In the genomic region with DNA sequence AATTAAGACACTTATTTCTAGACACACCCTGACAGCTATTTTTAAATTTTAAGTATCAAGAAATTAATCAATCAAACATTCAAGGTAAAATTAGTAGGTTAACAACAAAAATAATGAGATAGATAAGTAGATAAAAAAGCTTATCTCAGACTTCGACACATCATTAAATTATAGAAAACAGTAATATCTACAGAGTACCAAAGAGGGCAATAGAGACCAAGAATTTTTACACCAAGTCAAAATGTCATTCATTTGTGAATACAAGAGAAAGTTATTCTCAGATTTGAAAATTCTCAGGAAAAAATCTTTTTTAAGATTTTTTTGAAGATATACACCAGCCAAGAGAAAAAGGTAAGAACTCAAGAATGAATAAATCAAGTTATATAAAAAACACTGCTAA, we compare ENCODE assay signal across 20 cellular contexts.
DNase-seq lines count a peak whose midpoint lies in the region; ATAC-seq and TF ChIP-seq lines count a peak whose summit lies in the region.
"Had no signal": no experiment of that assay in that cellular context is flagged by ENCODE, and none has a peak within 500 bp of the region (broad histone marks: within the 10 kb centered on the region; RNA-seq: fewer than 3 reads in every experiment).

No MANE protein-coding gene starts in this region.

- H3K4me1 ChIP-seq in foreskin keratinocyte (no peaks in the 10 kb centered on the region), tibial artery (no peaks in the 10 kb centered on the region)
- H3K4me1 ChIP-seq: BLaER1 treated with 17β-estradiol and CSF1 and Interleukin-3, amounts not matched to agents 10 nM and 100 nM had no signal

- H3K27me3 ChIP-seq in foreskin keratinocyte, result no peaks in the 10 kb centered on the region
- no peaks in the 10 kb centered on the region for H3K27me3 ChIP-seq in tibial artery
- H3K27me3 ChIP-seq: BLaER1 treated with 17β-estradiol and CSF1 and Interleukin-3, amounts not matched to agents 10 nM and 100 nM had no signal

- no peaks in the 10 kb centered on the region for H3K36me3 ChIP-seq in tibial artery
- H3K36me3 ChIP-seq: BLaER1 treated with 17β-estradiol and CSF1 and Interleukin-3, amounts not matched to agents 10 nM and 100 nM had no signal

- no peak for ATAC-seq in foreskin keratinocyte
- ATAC-seq: Panc1 had no signal

- no peak for DNase-seq in RWPE1 (ENCODE audit: low spot score)
- DNase-seq in foreskin keratinocyte, result no peak
- DNase-seq in pons (ENCODE audit: low spot score), result peak; percentile 7
- no peak for DNase-seq in AG08395 (ENCODE audit: low spot score)
- no peak for DNase-seq in DMS53 treated with DMSO at 0.1 percent for 48 hours (lab: John Stamatoyannopoulos, UW; ENCODE audit: unreplicated experiment)
- no peak for DNase-seq in T-helper 9 cell
- DNase-seq in tibial artery, result no peak
- DNase-seq: DND-41, H9, MV-4-11, NCI-H1436, NCI-H1930, NCI-H226, NCI-H524, NCI-H82, SHP77 had no signal

- H3K4me3 ChIP-seq in tibial artery, result no peak overlapping the region
- H3K4me3 ChIP-seq: BLaER1 treated with 17β-estradiol and CSF1 and Interleukin-3, amounts not matched to agents 10 nM and 100 nM had no signal

- no peak for TF ChIP-seq EP300 in Ishikawa (IDR thresholded peaks at IDR 0.05; ENCODE audit: borderline replicate concordance)

- intact Hi-C loops in tibial artery (cut with DNase I; ENCODE audit: low total_unique reads), result no loop called here

- TF ChIP-seq CTCF in RWPE1 (conservative IDR thresholded peaks at IDR 0.05; ENCODE audit: low read depth) (peak; percentile 37; the same call in 1 of the 2 replicates), foreskin keratinocyte (conservative IDR thresholded peaks at IDR 0.05) (peak; percentile 40), tibial artery (IDR thresholded peaks at IDR 0.05) (peak in 1 of 2 experiments; percentile 21)

- CTCF ChIA-PET in RWPE1 (lab: Yijun Ruan, JAX), result interaction anchor here (0.5 to 2.1 kb wide), 12 partner anchors 14 to 948 kb away, joined by 3 to 6 read pairs (median 4); no protein-coding TSS in a partner anchor

- TF ChIP-seq RAD21 in Ishikawa (IDR thresholded peaks at IDR 0.05; ENCODE audit: low read depth), result peak; percentile 12; the same call in 1 of the 2 replicates

- POLR2A ChIA-PET in RWPE1 (lab: Yijun Ruan, JAX; ENCODE audit: low non-redundant PET), result no interaction called here

- no peaks in the 10 kb centered on the region for H3K9me3 ChIP-seq in tibial artery
- H3K9me3 ChIP-seq: BLaER1 treated with 17β-estradiol and CSF1 and Interleukin-3, amounts not matched to agents 10 nM and 100 nM had no signal

- H3K27ac ChIP-seq in RWPE1 (no peak overlapping the region), foreskin keratinocyte (no peak overlapping the region), tibial artery (no peak overlapping the region)
- H3K27ac ChIP-seq: BLaER1 treated with 17β-estradiol and CSF1 and Interleukin-3, amounts not matched to agents 10 nM and 100 nM; KMS-11 had no signal

TF ChIP-seq in Ishikawa, 13 proteins besides CTCF, POLR2A, EP300 and RAD21:
- TF ChIP-seq ZBTB7A (IDR thresholded peaks at IDR 0.05; ENCODE audit: low read depth) (no peak), YY1 (IDR thresholded peaks at IDR 0.05; ENCODE audit: low read depth) (no peak), CREB1 (IDR thresholded peaks at IDR 0.05; ENCODE audit: low read depth) (no peak), CEBPB (IDR thresholded peaks at IDR 0.05) (no peak), TEAD4 (IDR thresholded peaks at IDR 0.05) (no peak), NFIC (IDR thresholded peaks at IDR 0.05) (no peak), MAX (IDR thresholded peaks at IDR 0.05) (no peak), TCF12 (IDR thresholded peaks at IDR 0.05; ENCODE audit: low read depth) (no peak), REST (IDR thresholded peaks at IDR 0.05; ENCODE audit: low read depth) (no peak), EGR1 (IDR thresholded peaks at IDR 0.05) (no peak), TAF1 (IDR thresholded peaks at IDR 0.05; ENCODE audit: low read depth) (no peak), FOXM1 (IDR thresholded peaks at IDR 0.05; ENCODE audit: borderline replicate concordance, low read depth) (no peak), USF1 (IDR thresholded peaks at IDR 0.05) (no peak)
